In the genomic region with DNA sequence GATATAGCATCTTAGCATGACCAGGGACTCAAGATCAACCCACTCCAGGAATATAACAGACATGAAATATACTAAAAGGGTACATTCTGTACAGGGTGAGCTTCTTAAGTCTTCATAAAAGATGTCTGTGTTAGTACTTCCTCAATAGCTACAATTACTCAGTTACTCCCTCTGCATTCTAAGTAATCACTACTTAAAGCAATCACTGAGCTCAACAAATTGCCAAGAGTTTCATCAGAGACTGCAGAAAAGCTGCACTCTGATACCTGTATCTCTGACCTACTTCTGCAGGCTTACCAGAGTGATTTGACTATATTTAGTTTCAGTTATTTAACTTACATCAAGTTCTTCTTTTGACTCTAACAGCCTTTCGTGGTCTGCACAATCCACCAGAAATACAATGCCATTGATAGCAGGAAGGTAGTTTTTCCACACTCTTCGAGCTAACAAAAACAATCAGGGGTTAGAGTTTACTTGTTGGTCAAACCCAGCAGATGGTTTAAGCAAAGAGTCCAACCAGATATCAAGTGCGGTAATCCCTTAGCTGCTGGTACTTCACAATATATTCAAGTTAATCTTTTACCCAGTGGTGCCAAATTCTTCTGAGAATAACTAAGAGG, we compare ENCODE assay signal across 8 cellular contexts. TPM values are rescaled to one million over a fixed set of nuclear protein-coding genes. Genes with fewer than 3 reads are reported as not detected.
DNase-seq lines count a peak whose midpoint lies in the region; ATAC-seq lines count a peak whose summit lies in the region.

No MANE protein-coding gene starts in this region.

- H3K9me3 Mint-ChIP-seq in activated CD4-positive, alpha-beta T cell treated with anti-CD3 and anti-CD28 coated beads, Interleukin-2, amount 10 ng/mL, durations not matched to agents 7 days and 5 days: no peaks in the 10 kb centered on the region
- no peaks in the 10 kb centered on the region for H3K9me3 Mint-ChIP-seq in activated CD8-positive, alpha-beta T cell treated with anti-CD3 and anti-CD28 coated beads, Interleukin-2, amount 10 ng/mL, durations not matched to agents 7 days and 5 days (ENCODE audit: insufficient read depth)

- peak overlapping the region; percentile 2 for H3K4me3 Mint-ChIP-seq in activated CD4-positive, alpha-beta T cell treated with anti-CD3 and anti-CD28 coated beads, Interleukin-2, amount 10 ng/mL, durations not matched to agents 7 days and 5 days
- H3K4me3 Mint-ChIP-seq in activated CD8-positive, alpha-beta T cell treated with anti-CD3 and anti-CD28 coated beads, Interleukin-2, amount 10 ng/mL, durations not matched to agents 7 days and 5 days: no peak overlapping the region

- ATAC-seq in HG02852 (IDR thresholded peaks at IDR 0.05; ENCODE audit: unreplicated experiment) (peak; percentile 61), GM18873 (IDR thresholded peaks at IDR 0.05; ENCODE audit: low FRiP score, unreplicated experiment) (no peak)
- peak; percentile 31 for ATAC-seq in activated CD8-positive, alpha-beta T cell treated with anti-CD3 and anti-CD28 coated beads, Interleukin-2, amount 10 ng/mL, durations not matched to agents 7 days and 5 days

- CTCF ChIA-PET in activated CD4-positive, alpha-beta T cell treated with anti-CD3 and anti-CD28 coated beads, Interleukin-2, amount 10 ng/mL, durations not matched to agents 7 days and 5 days (lab: Charles Lee): interaction anchor here (0.5 to 2.2 kb wide), 8 partner anchors 11 to 129 kb away, joined by 3 to 18 read pairs (median 3); a partner anchor contains a TSS
- CTCF ChIA-PET in activated CD8-positive, alpha-beta T cell treated with anti-CD3 and anti-CD28 coated beads, Interleukin-2, amount 10 ng/mL, durations not matched to agents 7 days and 5 days (lab: Charles Lee): interaction anchor here (0.6 to 7.1 kb wide), 9 partner anchors 12 to 426 kb away, joined by 3 to 76 read pairs (median 3); a partner anchor contains a TSS

- POLR2A ChIA-PET in activated CD4-positive, alpha-beta T cell treated with anti-CD3 and anti-CD28 coated beads, Interleukin-2, amount 10 ng/mL, durations not matched to agents 7 days and 5 days (lab: Charles Lee): interaction anchor here (0.7 kb wide), 2 partner anchors 386 to 606 kb away, joined by 3 read pairs; no protein-coding TSS in a partner anchor
- POLR2A ChIA-PET in activated CD8-positive, alpha-beta T cell treated with anti-CD3 and anti-CD28 coated beads, Interleukin-2, amount 10 ng/mL, durations not matched to agents 7 days and 5 days (lab: Charles Lee): interaction anchor here (0.9 to 2.2 kb wide), 2 partner anchors 17 to 39 kb away, joined by 3 to 6 read pairs; a partner anchor contains a TSS

- H3K27ac Mint-ChIP-seq in activated CD4-positive, alpha-beta T cell treated with anti-CD3 and anti-CD28 coated beads, Interleukin-2, amount 10 ng/mL, durations not matched to agents 7 days and 5 days: peak overlapping the region; percentile 91
- H3K27ac Mint-ChIP-seq in activated CD8-positive, alpha-beta T cell treated with anti-CD3 and anti-CD28 coated beads, Interleukin-2, amount 10 ng/mL, durations not matched to agents 7 days and 5 days: peak overlapping the region; percentile 58

- H3K36me3 Mint-ChIP-seq in activated CD4-positive, alpha-beta T cell treated with anti-CD3 and anti-CD28 coated beads, Interleukin-2, amount 10 ng/mL, durations not matched to agents 7 days and 5 days (ENCODE audit: low read depth): peaks cover 75% of the 10 kb centered on the region
- peaks cover 72% of the 10 kb centered on the region for H3K36me3 Mint-ChIP-seq in activated CD8-positive, alpha-beta T cell treated with anti-CD3 and anti-CD28 coated beads, Interleukin-2, amount 10 ng/mL, durations not matched to agents 7 days and 5 days (ENCODE audit: low read depth)

- peaks cover 48% of the 10 kb centered on the region for H3K4me1 Mint-ChIP-seq in activated CD4-positive, alpha-beta T cell treated with anti-CD3 and anti-CD28 coated beads, Interleukin-2, amount 10 ng/mL, durations not matched to agents 7 days and 5 days
- peaks cover 33% of the 10 kb centered on the region for H3K4me1 Mint-ChIP-seq in activated CD8-positive, alpha-beta T cell treated with anti-CD3 and anti-CD28 coated beads, Interleukin-2, amount 10 ng/mL, durations not matched to agents 7 days and 5 days (ENCODE audit: low read depth)

- no peaks in the 10 kb centered on the region for H3K27me3 Mint-ChIP-seq in activated CD4-positive, alpha-beta T cell treated with anti-CD3 and anti-CD28 coated beads, Interleukin-2, amount 10 ng/mL, durations not matched to agents 7 days and 5 days
- no peaks in the 10 kb centered on the region for H3K27me3 Mint-ChIP-seq in activated CD8-positive, alpha-beta T cell treated with anti-CD3 and anti-CD28 coated beads, Interleukin-2, amount 10 ng/mL, durations not matched to agents 7 days and 5 days (ENCODE audit: low read depth)

- DNase-seq in activated CD4-positive, alpha-beta T cell treated with anti-CD3 and anti-CD28 coated beads, Interleukin-2, amount 10 ng/mL, durations not matched to agents 7 days and 5 days: peak; percentile 8
- no peak for DNase-seq in activated CD4-positive, alpha-beta T cell treated with anti-CD3 and anti-CD28 coated beads, Interleukin-2, amount 50 U/mL, for 1 hour
- no peak for DNase-seq in activated CD8-positive, alpha-beta T cell treated with anti-CD3 and anti-CD28 coated beads, Interleukin-2, amount 10 ng/mL, durations not matched to agents 7 days and 5 days
- DNase-seq in renal cortical epithelial cell (ENCODE audit: low read depth): peak; percentile 90
- DNase-seq in SHP77 treated with DMSO at 0.1 percent for 48 hours (lab: John Stamatoyannopoulos, UW): no peak
- no peak for DNase-seq in DMS79 treated with DMSO at 0.1 percent for 48 hours (lab: John Stamatoyannopoulos, UW)

RNA-seq across cellular contexts. Expression of a gene that starts 23.3 kb away (rescaled TPM):
- total RNA-seq in activated CD4-positive, alpha-beta T cell treated with anti-CD3 and anti-CD28 coated beads, Interleukin-2, amount 10 ng/mL, durations not matched to agents 7 days and 5 days: 10 to 100 TPM; 52.3 to 54.7 TPM
- total RNA-seq in activated CD8-positive, alpha-beta T cell treated with anti-CD3 and anti-CD28 coated beads, Interleukin-2, amount 10 ng/mL, durations not matched to agents 7 days and 5 days: 10 to 100 TPM; 51.2 to 56.4 TPM
- total RNA-seq in renal cortical epithelial cell: 55.9 and 104 TPM in 2 replicates

RNA-seq across cellular contexts. Expression of a gene that starts 39.2 kb away (rescaled TPM):
- total RNA-seq in activated CD4-positive, alpha-beta T cell treated with anti-CD3 and anti-CD28 coated beads, Interleukin-2, amount 10 ng/mL, durations not matched to agents 7 days and 5 days: 10 to 100 TPM; 22.2 to 24.9 TPM
- 10 to 100 TPM; 20.8 to 22.6 TPM for total RNA-seq in activated CD8-positive, alpha-beta T cell treated with anti-CD3 and anti-CD28 coated beads, Interleukin-2, amount 10 ng/mL, durations not matched to agents 7 days and 5 days
- 25.7 and 47.5 TPM in 2 replicates for total RNA-seq in renal cortical epithelial cell

Comparison
In these comparisons a context has a peak if more than half of its experiments do, and no peak if none do; other contexts are left out.
1. DNase-seq: peak in activated CD4-positive, alpha-beta T cell treated with anti-CD3 and anti-CD28 coated beads, Interleukin-2, amount 10 ng/mL, durations not matched to agents 7 days and 5 days (single experiment) and renal cortical epithelial cell (single experiment); none in activated CD4-positive, alpha-beta T cell treated with anti-CD3 and anti-CD28 coated beads, Interleukin-2, amount 50 U/mL, for 1 hour (single experiment), activated CD8-positive, alpha-beta T cell treated with anti-CD3 and anti-CD28 coated beads, Interleukin-2, amount 10 ng/mL, durations not matched to agents 7 days and 5 days (single experiment), SHP77 treated with DMSO at 0.1 percent for 48 hours (single experiment) and DMS79 treated with DMSO at 0.1 percent for 48 hours (single experiment).